ENCODE assay signal across 15 cellular contexts in genomic region chr2:213740453-213740852, GRCh38.
A peak's percentile ranks its signal among the peaks of the same experiment; 100 is the strongest.
DNase-seq lines count a peak whose midpoint lies in the region; ATAC-seq and TF ChIP-seq lines count a peak whose summit lies in the region.
"Had no signal": no experiment of that assay in that cellular context is flagged by ENCODE, and none has a peak within 500 bp of the region (broad histone marks: within the 10 kb centered on the region; RNA-seq: fewer than 3 reads in every experiment).

No MANE protein-coding gene starts in this region.

- no peaks in the 10 kb centered on the region for H3K27me3 Mint-ChIP-seq in CD8-positive, alpha-beta T cell (ENCODE audit: low read depth)

- intact Hi-C loops in CD8-positive, alpha-beta T cell (cut with DNase I, micrococcal nuclease) = no loop called here

- ATAC-seq in GM18873 (IDR thresholded peaks at IDR 0.05; ENCODE audit: low FRiP score, unreplicated experiment) = peak; percentile 96
- ATAC-seq in GM21717 (IDR thresholded peaks at IDR 0.05; ENCODE audit: unreplicated experiment) = peak; percentile 97
- ATAC-seq in HG03103 (IDR thresholded peaks at IDR 0.05; ENCODE audit: low read depth, unreplicated experiment) = peak; percentile 80
- ATAC-seq in CD8-positive, alpha-beta T cell = no peak
- ATAC-seq: HCT116 had no signal

- H3K27me3 ChIP-seq in osteoblast (ENCODE audit: insufficient read depth, low read length) = no peaks in the 10 kb centered on the region
- H3K27me3 ChIP-seq in right atrium auricular region = no peaks in the 10 kb centered on the region
- H3K27me3 ChIP-seq in CD8-positive, alpha-beta T cell (ENCODE audit: insufficient read depth, low read length) = no peaks in the 10 kb centered on the region
- H3K27me3 ChIP-seq: dorsolateral prefrontal cortex had no signal

- H3K4me3 ChIP-seq in osteoblast (ENCODE audit: insufficient read depth, low read length) = no peak overlapping the region
- no peak overlapping the region for H3K4me3 ChIP-seq in right atrium auricular region
- H3K4me3 ChIP-seq in CD8-positive, alpha-beta T cell (ENCODE audit: low read depth, low read length) = no peak overlapping the region
- H3K4me3 ChIP-seq: dorsolateral prefrontal cortex, SK-N-MC had no signal

- H3K79me2 ChIP-seq in osteoblast (ENCODE audit: insufficient read depth, low read length) = no peaks in the 10 kb centered on the region

- no peaks in the 10 kb centered on the region for H3K36me3 ChIP-seq in osteoblast (ENCODE audit: insufficient read depth, low read length)
- H3K36me3 ChIP-seq in right atrium auricular region = no peaks in the 10 kb centered on the region
- H3K36me3 ChIP-seq in CD8-positive, alpha-beta T cell (ENCODE audit: insufficient read depth, low read length) = no peaks in the 10 kb centered on the region

- H2AFZ ChIP-seq in osteoblast (ENCODE audit: low read length) = no peak overlapping the region

- no peaks in the 10 kb centered on the region for H3K9me3 ChIP-seq in osteoblast (ENCODE audit: low read depth, low read length)
- no peaks in the 10 kb centered on the region for H3K9me3 ChIP-seq in right atrium auricular region
- H3K9me3 ChIP-seq in CD8-positive, alpha-beta T cell (ENCODE audit: low read length) = no peaks in the 10 kb centered on the region

- TF ChIP-seq CTCF in osteoblast (IDR thresholded peaks at IDR 0.05; ENCODE audit: extremely low read depth, low read depth, low read length) (no peak), right atrium auricular region (IDR thresholded peaks at IDR 0.05) (no peak)
- TF ChIP-seq CTCF in CD8-positive, alpha-beta T cell (IDR thresholded peaks at IDR 0.05) = no peak

- POLR2A ChIA-PET in CD8-positive, alpha-beta T cell (lab: Charles Lee) = no interaction called here

- H3K4me1 Mint-ChIP-seq in CD8-positive, alpha-beta T cell (ENCODE audit: low read depth) = no peaks in the 10 kb centered on the region
- H3K4me1 Mint-ChIP-seq: CD4-positive, CD25-positive, alpha-beta regulatory T cell had no signal

- H4K20me1 ChIP-seq in osteoblast (ENCODE audit: insufficient read depth, low read length) = no peaks in the 10 kb centered on the region

- no peak overlapping the region for H3K27ac Mint-ChIP-seq in CD8-positive, alpha-beta T cell
- H3K27ac Mint-ChIP-seq: CD4-positive, CD25-positive, alpha-beta regulatory T cell had no signal

- H3K4me1 ChIP-seq in osteoblast (ENCODE audit: insufficient read depth, low read length) = no peaks in the 10 kb centered on the region
- no peaks in the 10 kb centered on the region for H3K4me1 ChIP-seq in right atrium auricular region
- no peaks in the 10 kb centered on the region for H3K4me1 ChIP-seq in CD8-positive, alpha-beta T cell (ENCODE audit: insufficient read depth, low read length)

- no peak overlapping the region for H3K4me2 ChIP-seq in osteoblast (ENCODE audit: insufficient read depth, low read length)

- no peaks in the 10 kb centered on the region for H3K36me3 Mint-ChIP-seq in CD8-positive, alpha-beta T cell
- H3K36me3 Mint-ChIP-seq: CD4-positive, CD25-positive, alpha-beta regulatory T cell had no signal

- DNase-seq in osteoblast (ENCODE audit: insufficient read length, low spot score, missing footprints) (peak; percentile 21), right atrium auricular region (ENCODE audit: low spot score) (no peak), NCI-H82 (lab: John Stamatoyannopoulos, UW) (no peak)
- no peak for DNase-seq in activated T-cell treated with anti-CD3 and anti-CD28 coated beads, Interleukin-2, amount 50 U/mL, for 48 hours
- no peak for DNase-seq in CD8-positive, alpha-beta T cell
- DNase-seq: activated CD4-positive, CD25-positive, alpha-beta regulatory T cell; anterior cingulate cortex; CD4-positive, CD25-positive, alpha-beta regulatory T cell; dorsolateral prefrontal cortex; NCI-H146 had no signal

- no peak overlapping the region for H3K4me3 Mint-ChIP-seq in CD8-positive, alpha-beta T cell
- H3K4me3 Mint-ChIP-seq: CD4-positive, CD25-positive, alpha-beta regulatory T cell had no signal

- no peaks in the 10 kb centered on the region for H3K9me3 Mint-ChIP-seq in CD8-positive, alpha-beta T cell

- H3K27ac ChIP-seq in osteoblast (ENCODE audit: low read depth, low read length) (no peak overlapping the region), right atrium auricular region (no peak overlapping the region)
- H3K27ac ChIP-seq in CD8-positive, alpha-beta T cell (ENCODE audit: low read depth, low read length) = no peak overlapping the region
- H3K27ac ChIP-seq: dorsolateral prefrontal cortex, SK-N-MC had no signal

- CTCF ChIA-PET in CD8-positive, alpha-beta T cell (lab: Charles Lee) = no interaction called here
